In the genomic region with DNA sequence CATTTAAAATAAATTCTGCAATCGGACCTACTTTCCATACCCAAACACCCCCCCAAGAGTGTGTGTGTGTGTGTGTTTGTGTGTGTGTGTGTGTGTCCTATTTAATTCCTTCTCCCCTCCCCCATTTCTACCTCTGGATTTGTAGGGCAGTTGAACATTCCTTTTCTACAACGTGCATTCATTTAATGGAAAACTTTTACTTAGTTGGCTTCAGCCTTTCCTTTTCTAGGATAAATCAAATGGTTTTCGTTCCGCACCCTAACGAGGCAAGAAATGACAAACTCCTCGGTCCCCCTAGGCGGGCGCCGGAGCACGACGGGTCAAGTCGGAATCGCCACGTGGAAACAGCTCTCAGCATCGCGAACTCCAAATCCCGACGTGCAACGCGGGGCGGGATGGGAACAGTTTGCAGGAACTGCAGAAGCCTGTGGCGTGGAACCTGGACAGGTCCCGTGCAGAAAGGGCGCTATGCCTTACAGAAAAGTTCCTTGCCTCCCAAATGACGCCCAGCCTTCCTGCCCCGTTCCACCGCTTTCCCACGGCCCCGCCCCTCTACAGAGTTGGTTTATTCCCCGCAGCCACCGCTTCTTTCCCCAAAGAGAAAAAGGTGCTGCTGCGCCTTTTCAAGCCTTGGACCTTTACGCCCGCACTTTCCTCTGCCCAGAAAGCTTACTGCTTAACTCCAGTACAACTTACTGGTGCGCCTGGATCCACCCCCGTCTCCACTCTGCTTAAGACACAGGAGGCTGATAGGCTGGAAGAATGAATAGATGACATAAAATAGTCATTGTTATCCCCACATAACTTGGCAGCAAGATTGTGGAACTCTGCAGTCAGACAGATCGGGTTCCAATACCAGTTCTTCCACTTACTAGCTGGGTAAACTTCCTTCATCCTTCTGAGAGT, we compare ENCODE assay signal across 8 cellular contexts. TPM values are rescaled to one million over a fixed set of nuclear protein-coding genes. Genes with fewer than 3 reads are reported as not detected.
DNase-seq lines count a peak whose midpoint lies in the region; ATAC-seq and TF ChIP-seq lines count a peak whose summit lies in the region.

No MANE protein-coding gene starts in this region.

- CTCF ChIA-PET in activated CD8-positive, alpha-beta T cell treated with anti-CD3 and anti-CD28 coated beads for 36 hours (lab: Charles Lee) = interaction anchor here (0.8 to 1.8 kb wide), 10 partner anchors 10 to 249 kb away, joined by 3 to 6 read pairs (median 4); a partner anchor contains a TSS

- POLR2A ChIA-PET in activated CD8-positive, alpha-beta T cell treated with anti-CD3 and anti-CD28 coated beads for 36 hours (lab: Charles Lee) = interaction anchor here (0.7 to 3.6 kb wide), 5 partner anchors 11 to 435 kb away, joined by 3 to 40 read pairs (median 3); no protein-coding TSS in a partner anchor

- no peaks in the 10 kb centered on the region for H3K9me3 Mint-ChIP-seq in activated CD8-positive, alpha-beta T cell treated with anti-CD3 and anti-CD28 coated beads for 36 hours
- H3K9me3 Mint-ChIP-seq in endothelial cell (ENCODE audit: unreplicated experiment) (no peaks in the 10 kb centered on the region), memory B cell (no peaks in the 10 kb centered on the region)

- intact Hi-C loops in activated CD8-positive, alpha-beta T cell treated with anti-CD3 and anti-CD28 coated beads for 36 hours (cut with micrococcal nuclease) = loop anchor here (2.0 to 10.0 kb wide), 2 partner anchors 115 to 239 kb away; a partner anchor contains a TSS

- TF ChIP-seq CTCF in activated CD8-positive, alpha-beta T cell treated with anti-CD3 and anti-CD28 coated beads for 36 hours (IDR thresholded peaks at IDR 0.05) = no peak
- TF ChIP-seq CTCF in endothelial cell (IDR thresholded peaks at IDR 0.05; ENCODE audit: unreplicated experiment) = no peak

- H3K4me3 Mint-ChIP-seq in activated CD8-positive, alpha-beta T cell treated with anti-CD3 and anti-CD28 coated beads for 36 hours = peak overlapping the region; percentile 88
- H3K4me3 Mint-ChIP-seq in endothelial cell (ENCODE audit: unreplicated experiment) = peak overlapping the region; percentile 96
- H3K4me3 Mint-ChIP-seq in memory B cell = peak overlapping the region; percentile 91

- peak; percentile 41 for ATAC-seq in HG03354 (IDR thresholded peaks at IDR 0.05; ENCODE audit: poor library complexity, severe bottlenecking, unreplicated experiment)
- peak; percentile 36 for ATAC-seq in activated CD8-positive, alpha-beta T cell treated with anti-CD3 and anti-CD28 coated beads for 36 hours
- no peak for ATAC-seq in memory B cell (ENCODE audit: low read depth)

- DNase-seq in NCI-H69 (lab: John Stamatoyannopoulos, UW) = peak; percentile 96
- DNase-seq in activated CD8-positive, alpha-beta T cell treated with anti-CD3 and anti-CD28 coated beads for 36 hours = peak; percentile 70
- peak; percentile 72 for DNase-seq in endothelial cell (ENCODE audit: low spot score)
- no peak for DNase-seq in memory B cell (ENCODE audit: low spot score in 2 of 2)
- peak; percentile 57 for DNase-seq in stimulated activated CD8-positive, alpha-beta memory T cell treated with anti-CD3 and anti-CD28 coated beads, Interleukin-4, amount 100 ng/mL, for 24 hours (ENCODE audit: low read depth)
- DNase-seq in HuH-7.5 (ENCODE audit: low spot score) = no peak

- H3K36me3 ChIP-seq in ES-I3 (ENCODE audit: insufficient read depth, low read length) = 0 out of 2 replicates have a peak, but pooled peaks cover 5% of the 10 kb centered on the region

- H3K27me3 Mint-ChIP-seq in activated CD8-positive, alpha-beta T cell treated with anti-CD3 and anti-CD28 coated beads for 36 hours = no peaks in the 10 kb centered on the region
- no peaks in the 10 kb centered on the region for H3K27me3 Mint-ChIP-seq in endothelial cell (ENCODE audit: unreplicated experiment)
- H3K27me3 Mint-ChIP-seq in memory B cell = no peaks in the 10 kb centered on the region

- 0 out of 2 replicates have a peak, but pooled peaks cover 4% of the 10 kb centered on the region for H3K4me1 ChIP-seq in ES-I3 (ENCODE audit: insufficient read depth, low read length)

- peaks cover 28% of the 10 kb centered on the region for H3K4me1 Mint-ChIP-seq in activated CD8-positive, alpha-beta T cell treated with anti-CD3 and anti-CD28 coated beads for 36 hours (ENCODE audit: low read depth)
- H3K4me1 Mint-ChIP-seq in endothelial cell (ENCODE audit: unreplicated experiment) (peaks cover 19% of the 10 kb centered on the region), memory B cell (peaks cover 28% of the 10 kb centered on the region)

- H3K27ac Mint-ChIP-seq in activated CD8-positive, alpha-beta T cell treated with anti-CD3 and anti-CD28 coated beads for 36 hours = peak overlapping the region; percentile 91
- H3K27ac Mint-ChIP-seq in endothelial cell (ENCODE audit: unreplicated experiment) (peak overlapping the region; percentile 54), memory B cell (peak overlapping the region; percentile 90)

- no peaks in the 10 kb centered on the region for H3K9me3 ChIP-seq in ES-I3 (ENCODE audit: control insufficient read depth, insufficient read depth, low read length)

- H3K36me3 Mint-ChIP-seq in activated CD8-positive, alpha-beta T cell treated with anti-CD3 and anti-CD28 coated beads for 36 hours (ENCODE audit: low read depth) = peaks cover 17% of the 10 kb centered on the region
- H3K36me3 Mint-ChIP-seq in endothelial cell (ENCODE audit: low read depth, unreplicated experiment) (peaks cover 7% of the 10 kb centered on the region), memory B cell (peaks cover 4% of the 10 kb centered on the region)

- H3K9ac ChIP-seq in ES-I3 (ENCODE audit: low read depth, low read length) = peak overlapping the region; percentile 93

RNA-seq across cellular contexts. Expression of a gene that starts 1.1 kb away (rescaled TPM):
- total RNA-seq in activated CD8-positive, alpha-beta T cell treated with anti-CD3 and anti-CD28 coated beads for 36 hours = 10 to 100 TPM; 59.9 to 64.0 TPM
- total RNA-seq in endothelial cell (ENCODE audit: unreplicated experiment) = 37.0 TPM

RNA-seq across cellular contexts. Expression of a gene that starts 21.1 kb away (rescaled TPM):
- 10 to 100 TPM; 21.2 to 25.9 TPM for total RNA-seq in activated CD8-positive, alpha-beta T cell treated with anti-CD3 and anti-CD28 coated beads for 36 hours
- 103 TPM for total RNA-seq in endothelial cell (ENCODE audit: unreplicated experiment)

RNA-seq across cellular contexts. Expression of a gene that starts 37.2 kb away (rescaled TPM):
- total RNA-seq in activated CD8-positive, alpha-beta T cell treated with anti-CD3 and anti-CD28 coated beads for 36 hours = not detected
- not detected for total RNA-seq in endothelial cell (ENCODE audit: unreplicated experiment)

RNA-seq across cellular contexts. Expression of a gene that starts 40.6 kb away (rescaled TPM):
- total RNA-seq in activated CD8-positive, alpha-beta T cell treated with anti-CD3 and anti-CD28 coated beads for 36 hours = 100 to 1,000 TPM; 211 to 223 TPM
- total RNA-seq in endothelial cell (ENCODE audit: unreplicated experiment) = 401 TPM

RNA-seq across cellular contexts. Expression of a gene that starts 51.9 kb away (rescaled TPM):
- 10 to 100 TPM; 61.3 to 68.7 TPM for total RNA-seq in activated CD8-positive, alpha-beta T cell treated with anti-CD3 and anti-CD28 coated beads for 36 hours
- total RNA-seq in endothelial cell (ENCODE audit: unreplicated experiment) = 68.1 TPM

Comparison
In these comparisons a context has a peak if more than half of its experiments do, and no peak if none do; other contexts are left out.
1. DNase-seq: peak in NCI-H69 (single experiment), activated CD8-positive, alpha-beta T cell treated with anti-CD3 and anti-CD28 coated beads for 36 hours (single experiment), endothelial cell (single experiment) and stimulated activated CD8-positive, alpha-beta memory T cell treated with anti-CD3 and anti-CD28 coated beads, Interleukin-4, amount 100 ng/mL, for 24 hours (single experiment); none in memory B cell (0 of 2) and HuH-7.5 (single experiment).
2. Peak in every context shown above with its lines, with median percentiles within 50 percentile points of each other: H3K27ac Mint-ChIP-seq and H3K4me3 Mint-ChIP-seq.